8 cellular contexts compared by ENCODE assay signal in the genomic region with DNA sequence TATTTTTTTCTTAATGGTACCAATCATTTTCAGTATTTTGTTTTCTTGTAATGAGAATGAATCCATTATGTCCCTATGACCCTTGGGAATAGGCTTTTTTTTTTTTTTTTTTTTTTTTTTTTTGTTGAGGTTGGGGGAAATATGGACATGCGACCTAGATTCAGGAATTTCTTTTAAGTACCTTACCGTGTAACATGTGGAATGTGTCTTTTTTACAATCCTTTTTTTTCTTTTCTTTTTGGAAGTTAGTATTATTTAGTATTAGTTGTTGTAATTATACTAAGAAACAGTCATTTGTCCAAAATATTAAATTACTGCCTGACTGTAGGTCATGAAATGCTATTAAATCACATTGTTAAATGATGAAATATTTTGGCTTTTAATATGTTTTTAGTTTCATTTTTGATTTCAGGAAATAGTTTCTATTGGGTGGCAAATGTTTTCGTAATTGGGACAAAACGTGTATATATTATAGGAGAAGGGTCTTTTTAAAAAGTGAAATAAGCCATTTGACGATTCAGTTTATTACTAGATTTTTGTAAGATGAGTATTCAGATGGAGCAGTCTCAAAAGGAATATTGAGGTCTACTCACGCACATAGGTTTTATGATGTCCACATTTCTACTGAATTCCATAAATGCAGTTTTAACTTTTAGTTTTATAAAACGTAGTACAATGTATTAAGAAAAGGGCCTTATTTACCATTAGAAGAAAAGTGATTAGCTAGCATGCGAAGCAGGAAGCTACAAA. TPM values are rescaled to one million over a fixed set of nuclear protein-coding genes. Genes with fewer than 3 reads are reported as not detected.
DNase-seq lines count a peak whose midpoint lies in the region; ATAC-seq and TF ChIP-seq lines count a peak whose summit lies in the region.

No MANE protein-coding gene starts in this region.

- no peaks in the 10 kb centered on the region for H3K27me3 Mint-ChIP-seq in dendritic cell treated with granulocyte-macrophage colony-stimulating factor and Interleukin-4, amounts not matched to agents 40 ng/mL and 50 ng/mL, for 4 days
- H3K27me3 Mint-ChIP-seq in osteocyte (ENCODE audit: unreplicated experiment), result no peaks in the 10 kb centered on the region

- ATAC-seq in GM19328 (IDR thresholded peaks at IDR 0.05; ENCODE audit: unreplicated experiment), result no peak

- H3K36me3 Mint-ChIP-seq in dendritic cell treated with granulocyte-macrophage colony-stimulating factor and Interleukin-4, amounts not matched to agents 40 ng/mL and 50 ng/mL, for 4 days (ENCODE audit: low read depth), result peaks cover 23% of the 10 kb centered on the region
- peaks cover 4% of the 10 kb centered on the region for H3K36me3 Mint-ChIP-seq in osteocyte (ENCODE audit: unreplicated experiment)

- H3K4me2 ChIP-seq in DOHH2 (ENCODE audit: low read length), result peak overlapping the region; percentile 77

- H4K20me1 ChIP-seq in DOHH2 (ENCODE audit: control insufficient read depth, insufficient read depth, low read depth, low read length), result peaks cover 25% of the 10 kb centered on the region

- H3K9me2 ChIP-seq in DOHH2 (replicated peaks; ENCODE audit: control insufficient read depth, low read length), result no peaks in the 10 kb centered on the region

- H3K27ac ChIP-seq in DOHH2 (ENCODE audit: low read depth, low read length), result peak overlapping the region; percentile 88

- DNase-seq in NCI-H1694 treated with DMSO at 0.1 percent for 48 hours (lab: John Stamatoyannopoulos, UW), result peak; percentile 4
- DNase-seq in osteocyte (ENCODE audit: extremely low spot score, unreplicated experiment), result no peak
- no peak for DNase-seq in NCI-H2107 treated with DMSO at 0.1 percent for 48 hours (lab: John Stamatoyannopoulos, UW; ENCODE audit: unreplicated experiment)
- no peak for DNase-seq in NCI-H2196 treated with DMSO at 0.1 percent for 48 hours (lab: John Stamatoyannopoulos, UW; ENCODE audit: unreplicated experiment)
- DNase-seq in H7, result no peak

- H3K4me3 ChIP-seq in DOHH2 (ENCODE audit: low read length) (peak overlapping the region; percentile 82), H7 (ENCODE audit: insufficient read depth, low read depth, low read length) (no peak overlapping the region)

- peaks cover 38% of the 10 kb centered on the region for H3K4me1 Mint-ChIP-seq in dendritic cell treated with granulocyte-macrophage colony-stimulating factor and Interleukin-4, amounts not matched to agents 40 ng/mL and 50 ng/mL, for 4 days (ENCODE audit: low read depth)
- H3K4me1 Mint-ChIP-seq in osteocyte (ENCODE audit: unreplicated experiment), result peaks cover 49% of the 10 kb centered on the region

- H3K79me2 ChIP-seq in DOHH2 (ENCODE audit: control insufficient read depth, low read length), result peaks cover 93% of the 10 kb centered on the region

- H3K4me3 Mint-ChIP-seq in dendritic cell treated with granulocyte-macrophage colony-stimulating factor and Interleukin-4, amounts not matched to agents 40 ng/mL and 50 ng/mL, for 4 days, result peak overlapping the region; percentile 83
- H3K4me3 Mint-ChIP-seq in osteocyte (ENCODE audit: unreplicated experiment), result peak overlapping the region; percentile 68

- H3K27ac Mint-ChIP-seq in dendritic cell treated with granulocyte-macrophage colony-stimulating factor and Interleukin-4, amounts not matched to agents 40 ng/mL and 50 ng/mL, for 4 days, result peak overlapping the region; percentile 72
- H3K27ac Mint-ChIP-seq in osteocyte (ENCODE audit: unreplicated experiment), result peak overlapping the region; percentile 89

- H3K9me3 ChIP-seq in DOHH2 (ENCODE audit: control insufficient read depth, insufficient read depth, low read length), result no peaks in the 10 kb centered on the region

- peaks cover 54% of the 10 kb centered on the region for H3K4me1 ChIP-seq in DOHH2 (ENCODE audit: control insufficient read depth, low read length)

- no peaks in the 10 kb centered on the region for H3F3A ChIP-seq in DOHH2 (ENCODE audit: control insufficient read depth, insufficient read depth)

- TF ChIP-seq CTCF in DOHH2 (IDR thresholded peaks at IDR 0.05; ENCODE audit: low read depth, low read length, poor library complexity, severe bottlenecking) (no peak), osteocyte (IDR thresholded peaks at IDR 0.05) (no peak)

- intact Hi-C loops in dendritic cell treated with granulocyte-macrophage colony-stimulating factor and Interleukin-4, amounts not matched to agents 40 ng/mL and 50 ng/mL, for 4 days (cut with micrococcal nuclease), result loop anchor here (2.0 to 5.0 kb wide), 2 partner anchors 239 to 1470 kb away; partner anchors contain the start of gene TFB1M

- H3K9me3 Mint-ChIP-seq in dendritic cell treated with granulocyte-macrophage colony-stimulating factor and Interleukin-4, amounts not matched to agents 40 ng/mL and 50 ng/mL, for 4 days, result no peaks in the 10 kb centered on the region
- no peaks in the 10 kb centered on the region for H3K9me3 Mint-ChIP-seq in osteocyte (ENCODE audit: unreplicated experiment)

- H3K36me3 ChIP-seq in DOHH2 (ENCODE audit: control insufficient read depth, low read length) (peaks cover 70% of the 10 kb centered on the region), H7 (replicated peaks; ENCODE audit: control insufficient read depth, insufficient read depth, low read length) (no peaks in the 10 kb centered on the region)

- H3K27me3 ChIP-seq in DOHH2 (ENCODE audit: control insufficient read depth, low read length) (no peaks in the 10 kb centered on the region), H7 (ENCODE audit: control insufficient read depth, insufficient read depth, low read length) (no peaks in the 10 kb centered on the region)

RNA-seq across cellular contexts. Expression of gene ARID1B, which starts 4.9 kb away (rescaled TPM):
- total RNA-seq in osteocyte, result 78.1 and 82.7 TPM in 2 replicates
- 20.9 and 27.8 TPM in 2 replicates for total RNA-seq in H7 (2014; rRNA removed; shearing (Covaris generic))
